In the genomic region with DNA sequence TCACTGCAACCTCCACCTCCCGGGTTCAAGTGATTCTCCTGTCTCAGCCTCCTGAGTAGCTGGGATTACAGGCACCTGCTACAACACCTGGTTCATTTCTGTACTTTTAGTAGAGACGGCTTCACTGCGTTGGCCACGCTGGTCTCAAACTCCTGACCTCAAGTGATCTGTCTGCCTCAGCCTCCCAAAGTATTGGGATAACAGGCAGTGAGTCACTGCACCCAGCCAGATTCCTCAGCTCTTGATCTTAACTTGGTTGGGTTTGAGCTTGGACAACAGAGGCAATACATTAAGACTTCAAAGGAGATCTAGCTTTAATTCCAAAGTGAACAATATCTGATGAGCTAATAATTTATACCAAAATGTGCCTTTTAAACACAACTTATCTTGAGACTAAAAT, we compare ENCODE assay signal across 1 cellular context.
TF ChIP-seq lines count a peak whose summit lies in the region.

No MANE protein-coding gene starts in this region.

TF ChIP-seq in IMR-90, 13 proteins besides CTCF, POLR2A, EP300 and RAD21 (continued from another document):
- TF ChIP-seq ELK1 (IDR thresholded peaks at IDR 0.05; ENCODE audit: borderline replicate concordance, low read depth, low read length) (no peak), MAFK (IDR thresholded peaks at IDR 0.05; ENCODE audit: low read depth, low read length) (no peak), RFX5 (IDR thresholded peaks at IDR 0.05; ENCODE audit: low read depth, low read length) (no peak), FOS (IDR thresholded peaks at IDR 0.05; ENCODE audit: low read depth, low read length) (no peak), MAZ (IDR thresholded peaks at IDR 0.05; ENCODE audit: borderline replicate concordance, low read depth, low read length) (no peak)
